1 cellular context compared by ENCODE assay signal in genomic region chr6:42566614-42567208, GRCh38.
TF ChIP-seq lines count a peak whose summit lies in the region.

No MANE protein-coding gene starts in this region.

TF ChIP-seq in K562, 482 proteins besides CTCF, POLR2A, EP300 and RAD21:
- TF ChIP-seq ZNF121 (CRISPR knock-in tag; conservative IDR thresholded peaks at IDR 0.05): peak; percentile 78
- TF ChIP-seq PML (IDR thresholded peaks at IDR 0.05; ENCODE audit: low read length): no peak
- 0 out of 2 replicates have a peak, but pooled peaks have one; percentile 31 for TF ChIP-seq DLX4 (CRISPR knock-in tag; IDR thresholded peaks at IDR 0.05)
- no peak for TF ChIP-seq ZNF134 (CRISPR knock-in tag; conservative IDR thresholded peaks at IDR 0.05)
- peak; percentile 52 for TF ChIP-seq RBM25 (IDR thresholded peaks at IDR 0.05; ENCODE audit: low read depth, low read length, severe bottlenecking)
- no peak for TF ChIP-seq RBM22 (IDR thresholded peaks at IDR 0.05; ENCODE audit: low read depth, low read length, poor library complexity, severe bottlenecking)
- TF ChIP-seq KDM1A (IDR thresholded peaks at IDR 0.05): peak in 1 of 2 experiments; percentile 22; a peak in 2 of 4 replicates
- TF ChIP-seq ZMIZ1 (IDR thresholded peaks at IDR 0.05; ENCODE audit: low read depth in 2 of 2, low read length in 2 of 2): no peak
- TF ChIP-seq CEBPB (tag; IDR thresholded peaks at IDR 0.05): peak; percentile 12; the same call in 1 of the 2 replicates
- peak; percentile 81 for TF ChIP-seq ZBTB40 (IDR thresholded peaks at IDR 0.05)
- peak; percentile 22; the same call in 1 of the 2 replicates for TF ChIP-seq ZBTB40 (CRISPR knock-in tag; IDR thresholded peaks at IDR 0.05)
- TF ChIP-seq ATF6 (CRISPR knock-in tag; IDR thresholded peaks at IDR 0.05): no peak
TF ChIP-seq in K562: peak in this region for 6.
